8 cellular contexts compared by ENCODE assay signal in the genomic region with DNA sequence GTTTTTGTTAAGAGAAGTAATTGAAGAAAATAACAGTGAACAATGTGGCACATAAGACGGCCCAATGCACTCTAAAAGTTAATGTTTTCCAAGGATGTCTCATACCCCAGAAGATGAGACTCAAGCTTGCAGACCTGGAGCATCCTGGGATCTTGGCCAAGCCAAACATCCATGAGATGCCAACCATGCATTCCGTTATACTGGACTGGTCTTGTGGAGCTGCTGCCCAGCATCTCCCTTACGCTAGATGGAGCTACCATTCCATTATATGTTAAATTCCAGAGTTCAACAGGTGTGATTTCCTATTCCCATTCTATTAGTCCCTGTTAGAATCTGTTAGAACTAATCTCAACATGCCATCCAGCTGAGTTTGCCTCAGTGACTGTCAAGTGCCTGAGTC.
DNase-seq lines count a peak whose midpoint lies in the region; ATAC-seq, FAIRE-seq and TF ChIP-seq lines count a peak whose summit lies in the region.

No MANE protein-coding gene starts in this region.

- no TSS peak for BruUV-seq in K562 (replicated peaks; lab: Mats Ljungman, UMichigan)

- no peaks in the 10 kb centered on the region for H3K9me3 ChIP-seq in K562 (replicated peaks; ENCODE audit: control insufficient read depth, insufficient read depth, low read depth, low read length)

- intact Hi-C loops in K562 (cut with micrococcal nuclease), result no loop called here

- no peaks in the 10 kb centered on the region for H3K9me1 ChIP-seq in K562 (ENCODE audit: control insufficient read depth, insufficient read depth, low read length)

- no peak for TF ChIP-seq EP300 in K562 (IDR thresholded peaks at IDR 0.05; ENCODE audit: low read length)

- H3K9ac ChIP-seq in K562 (ENCODE audit: insufficient read depth in 1 of 2, low read depth in 2 of 2, low read length in 2 of 2), result no peak overlapping the region

- TF ChIP-seq CTCF in K562 (IDR thresholded peaks at IDR 0.05 in 2 of 3, conservative IDR thresholded peaks at IDR 0.05 in 1 of 3; ENCODE audit: insufficient read depth in 2 of 3, low read depth in 1 of 3, low read length in 3 of 3), result peak; percentile 9 to 48 (median 36); a peak in 4 of 6 replicates

- peak; percentile 77 for ATAC-seq in K562

- no peaks in the 10 kb centered on the region for H4K20me1 ChIP-seq in K562 (replicated peaks; ENCODE audit: control insufficient read depth, insufficient read depth, low read length)

- FAIRE-seq in K562 (lab: Jason Lieb, UNC), result no peak

- POLR2A ChIA-PET in K562 (lab: Yijun Ruan, JAX), result interaction anchor here (1.2 kb wide), 1 partner anchor 11 kb away, joined by 3 read pairs; no protein-coding TSS in a partner anchor

- in situ Hi-C loops in K562 (cut with MboI), result no loop called here

- CTCF ChIA-PET in K562 (lab: Yijun Ruan, JAX; ENCODE audit: low intra/inter-chr PET ratio), result no interaction called here

- H3K27me3 ChIP-seq in K562 (ENCODE audit: control insufficient read depth in 2 of 2, insufficient read depth in 2 of 2, low read length in 2 of 2), result no peaks in the 10 kb centered on the region

- no peak overlapping the region for H3K4me2 ChIP-seq in K562 (ENCODE audit: insufficient read depth, low read length)

- no peaks in the 10 kb centered on the region for H3K36me3 ChIP-seq in K562 (ENCODE audit: control insufficient read depth, insufficient read depth, low read length)

- WGBS in K562 (ENCODE audit: insufficient coverage, low coverage, missing lambda C conversion rate), result 9% methylated on average over 3 of the region's 3 CpGs

- TF ChIP-seq POLR2A in K562 (conservative IDR thresholded peaks at IDR 0.05), result no peak

- no peaks in the 10 kb centered on the region for H3K79me2 ChIP-seq in K562 (ENCODE audit: control insufficient read depth, insufficient read depth, low read length)

- no peak overlapping the region for H3K27ac ChIP-seq in K562 (ENCODE audit: extremely low read depth, low read depth, low read length)

- no peaks in the 10 kb centered on the region for H3K4me1 ChIP-seq in K562 (replicated peaks in 1 of 2; ENCODE audit: control insufficient read depth in 2 of 2, insufficient read depth in 2 of 2, low read length in 2 of 2)

- H2AFZ ChIP-seq in K562 (ENCODE audit: low read depth, low read length), result no peak overlapping the region

- DNase-seq in EH (ENCODE audit: low read depth) (peak; percentile 93), LHCN-M2 (ENCODE audit: low read depth) (peak; percentile 85), K562 (ENCODE audit: extremely low read depth in 1 of 4, low spot score in 3 of 4) (peak in 1 of 4 experiments; percentile 20), mucosa of gallbladder (ENCODE audit: low spot score) (peak; percentile 38), globus pallidus (ENCODE audit: low spot score) (no peak), NOMO-1 treated with DMSO at 0.1 percent for 48 hours (lab: John Stamatoyannopoulos, UW; ENCODE audit: unreplicated experiment) (no peak), activated T-cell treated with anti-CD3 and anti-CD28 coated beads for 4 hours (no peak)
- no peak for DNase-seq in stimulated activated CD4-positive, alpha-beta T cell treated with anti-CD3 and anti-CD28 coated beads, Interleukin-1b, Interleukin-23, amount 100 ng/mL, for 48 hours

- H3K4me3 ChIP-seq in K562, result no peak overlapping the region

- peak; percentile 53 to 69 for TF ChIP-seq RAD21 in K562 (CRISPR knock-in tag; conservative IDR thresholded peaks at IDR 0.05 in 1 of 2, IDR thresholded peaks at IDR 0.05 in 1 of 2)

TF ChIP-seq in K562, 482 proteins besides CTCF, POLR2A, EP300 and RAD21:
- TF ChIP-seq, protein P1, sequence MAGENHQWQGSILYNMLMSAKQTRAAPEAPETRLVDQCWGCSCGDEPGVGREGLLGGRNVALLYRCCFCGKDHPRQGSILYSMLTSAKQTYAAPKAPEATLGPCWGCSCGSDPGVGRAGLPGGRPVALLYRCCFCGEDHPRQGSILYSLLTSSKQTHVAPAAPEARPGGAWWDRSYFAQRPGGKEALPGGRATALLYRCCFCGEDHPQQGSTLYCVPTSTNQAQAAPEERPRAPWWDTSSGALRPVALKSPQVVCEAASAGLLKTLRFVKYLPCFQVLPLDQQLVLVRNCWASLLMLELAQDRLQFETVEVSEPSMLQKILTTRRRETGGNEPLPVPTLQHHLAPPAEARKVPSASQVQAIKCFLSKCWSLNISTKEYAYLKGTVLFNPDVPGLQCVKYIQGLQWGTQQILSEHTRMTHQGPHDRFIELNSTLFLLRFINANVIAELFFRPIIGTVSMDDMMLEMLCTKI (IDR thresholded peaks at IDR 0.05; ENCODE audit: partially characterized antibody), result no peak
- TF ChIP-seq SMC3 (conservative IDR thresholded peaks at IDR 0.05; ENCODE audit: insufficient read depth, low read depth, low read length) (peak; percentile 25; the same call in 1 of the 2 replicates), SIX5 (IDR thresholded peaks at IDR 0.05; ENCODE audit: borderline replicate concordance in 1 of 2, insufficient read depth in 1 of 2, low read depth in 1 of 2, low read length in 2 of 2) (no peak)
TF ChIP-seq in K562: peak in this region for 1.

Comparison
In these comparisons a context has a peak if more than half of its experiments do, and no peak if none do; other contexts are left out.
1. DNase-seq: peak in EH (single experiment), LHCN-M2 (single experiment) and mucosa of gallbladder (single experiment); none in globus pallidus (single experiment), NOMO-1 treated with DMSO at 0.1 percent for 48 hours (single experiment), stimulated activated CD4-positive, alpha-beta T cell treated with anti-CD3 and anti-CD28 coated beads, Interleukin-1b, Interleukin-23, amount 100 ng/mL, for 48 hours (single experiment) and activated T-cell treated with anti-CD3 and anti-CD28 coated beads for 4 hours (single experiment).